ENCODE assay signal across 1 cellular context in the genomic region with DNA sequence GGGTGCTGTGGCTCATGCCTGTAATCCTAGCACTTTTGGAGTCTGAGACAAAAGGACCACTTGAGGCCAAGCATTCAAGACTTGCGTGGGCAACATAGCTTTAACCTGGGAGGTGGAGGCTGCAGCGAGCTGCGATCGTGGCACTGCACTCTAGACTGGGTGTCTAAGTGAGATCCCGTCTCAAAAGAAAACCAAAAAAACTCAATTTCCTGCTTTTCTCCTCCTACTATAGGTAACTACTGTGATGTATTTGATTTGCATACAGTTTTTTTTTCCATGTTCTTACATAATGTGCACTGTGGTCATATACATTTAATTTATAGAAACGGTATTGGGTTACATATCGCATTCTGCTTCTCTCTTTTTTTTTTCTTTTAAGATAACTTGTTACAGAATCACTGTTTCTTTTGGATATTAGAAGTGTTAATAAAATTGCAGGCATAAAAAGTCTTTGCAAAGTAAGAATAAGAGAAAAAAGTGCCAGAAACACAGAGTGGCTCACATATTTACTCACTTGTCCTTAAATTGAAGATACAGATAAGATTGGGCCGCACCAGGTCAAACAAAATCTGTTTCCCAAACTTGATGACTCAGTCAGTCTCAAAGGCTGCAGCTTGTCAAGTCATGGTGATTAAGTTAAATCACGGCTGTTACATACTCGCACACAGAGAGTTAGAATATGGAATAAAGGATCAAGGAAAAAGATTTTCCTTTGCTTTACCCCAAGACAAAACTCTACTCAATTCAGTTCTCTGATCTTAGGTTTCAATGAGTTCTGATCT.
TF ChIP-seq lines count a peak whose summit lies in the region.

No MANE protein-coding gene starts in this region.

TF ChIP-seq in K562, 482 proteins besides CTCF, POLR2A, EP300 and RAD21 (continued from another document and continues in another):
- TF ChIP-seq, protein P1, sequence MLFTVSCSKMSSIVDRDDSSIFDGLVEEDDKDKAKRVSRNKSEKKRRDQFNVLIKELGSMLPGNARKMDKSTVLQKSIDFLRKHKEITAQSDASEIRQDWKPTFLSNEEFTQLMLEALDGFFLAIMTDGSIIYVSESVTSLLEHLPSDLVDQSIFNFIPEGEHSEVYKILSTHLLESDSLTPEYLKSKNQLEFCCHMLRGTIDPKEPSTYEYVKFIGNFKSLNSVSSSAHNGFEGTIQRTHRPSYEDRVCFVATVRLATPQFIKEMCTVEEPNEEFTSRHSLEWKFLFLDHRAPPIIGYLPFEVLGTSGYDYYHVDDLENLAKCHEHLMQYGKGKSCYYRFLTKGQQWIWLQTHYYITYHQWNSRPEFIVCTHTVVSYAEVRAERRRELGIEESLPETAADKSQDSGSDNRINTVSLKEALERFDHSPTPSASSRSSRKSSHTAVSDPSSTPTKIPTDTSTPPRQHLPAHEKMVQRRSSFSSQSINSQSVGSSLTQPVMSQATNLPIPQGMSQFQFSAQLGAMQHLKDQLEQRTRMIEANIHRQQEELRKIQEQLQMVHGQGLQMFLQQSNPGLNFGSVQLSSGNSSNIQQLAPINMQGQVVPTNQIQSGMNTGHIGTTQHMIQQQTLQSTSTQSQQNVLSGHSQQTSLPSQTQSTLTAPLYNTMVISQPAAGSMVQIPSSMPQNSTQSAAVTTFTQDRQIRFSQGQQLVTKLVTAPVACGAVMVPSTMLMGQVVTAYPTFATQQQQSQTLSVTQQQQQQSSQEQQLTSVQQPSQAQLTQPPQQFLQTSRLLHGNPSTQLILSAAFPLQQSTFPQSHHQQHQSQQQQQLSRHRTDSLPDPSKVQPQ (CRISPR knock-in tag; IDR thresholded peaks at IDR 0.05; ENCODE audit: borderline replicate concordance) = no peak
- no peak for TF ChIP-seq ZFPM2 (CRISPR knock-in tag; IDR thresholded peaks at IDR 0.05)
- TF ChIP-seq, protein P2, sequence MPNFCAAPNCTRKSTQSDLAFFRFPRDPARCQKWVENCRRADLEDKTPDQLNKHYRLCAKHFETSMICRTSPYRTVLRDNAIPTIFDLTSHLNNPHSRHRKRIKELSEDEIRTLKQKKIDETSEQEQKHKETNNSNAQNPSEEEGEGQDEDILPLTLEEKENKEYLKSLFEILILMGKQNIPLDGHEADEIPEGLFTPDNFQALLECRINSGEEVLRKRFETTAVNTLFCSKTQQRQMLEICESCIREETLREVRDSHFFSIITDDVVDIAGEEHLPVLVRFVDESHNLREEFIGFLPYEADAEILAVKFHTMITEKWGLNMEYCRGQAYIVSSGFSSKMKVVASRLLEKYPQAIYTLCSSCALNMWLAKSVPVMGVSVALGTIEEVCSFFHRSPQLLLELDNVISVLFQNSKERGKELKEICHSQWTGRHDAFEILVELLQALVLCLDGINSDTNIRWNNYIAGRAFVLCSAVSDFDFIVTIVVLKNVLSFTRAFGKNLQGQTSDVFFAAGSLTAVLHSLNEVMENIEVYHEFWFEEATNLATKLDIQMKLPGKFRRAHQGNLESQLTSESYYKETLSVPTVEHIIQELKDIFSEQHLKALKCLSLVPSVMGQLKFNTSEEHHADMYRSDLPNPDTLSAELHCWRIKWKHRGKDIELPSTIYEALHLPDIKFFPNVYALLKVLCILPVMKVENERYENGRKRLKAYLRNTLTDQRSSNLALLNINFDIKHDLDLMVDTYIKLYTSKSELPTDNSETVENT (CRISPR knock-in tag; IDR thresholded peaks at IDR 0.05) = no peak
- TF ChIP-seq, protein P3, sequence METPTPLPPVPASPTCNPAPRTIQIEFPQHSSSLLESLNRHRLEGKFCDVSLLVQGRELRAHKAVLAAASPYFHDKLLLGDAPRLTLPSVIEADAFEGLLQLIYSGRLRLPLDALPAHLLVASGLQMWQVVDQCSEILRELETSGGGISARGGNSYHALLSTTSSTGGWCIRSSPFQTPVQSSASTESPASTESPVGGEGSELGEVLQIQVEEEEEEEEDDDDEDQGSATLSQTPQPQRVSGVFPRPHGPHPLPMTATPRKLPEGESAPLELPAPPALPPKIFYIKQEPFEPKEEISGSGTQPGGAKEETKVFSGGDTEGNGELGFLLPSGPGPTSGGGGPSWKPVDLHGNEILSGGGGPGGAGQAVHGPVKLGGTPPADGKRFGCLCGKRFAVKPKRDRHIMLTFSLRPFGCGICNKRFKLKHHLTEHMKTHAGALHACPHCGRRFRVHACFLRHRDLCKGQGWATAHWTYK (CRISPR knock-in tag; IDR thresholded peaks at IDR 0.05) = no peak
- no peak for TF ChIP-seq U2AF2 (optimal IDR thresholded peaks at IDR 0.05; ENCODE audit: low read depth, low read length)
- TF ChIP-seq STAT5B (CRISPR knock-in tag; IDR thresholded peaks at IDR 0.05) = no peak
- TF ChIP-seq ATF1 (CRISPR knock-in tag; IDR thresholded peaks at IDR 0.05) = no peak
- TF ChIP-seq ATF1 (tag; IDR thresholded peaks at IDR 0.05) = no peak
- no peak for TF ChIP-seq ELF4 (CRISPR knock-in tag; IDR thresholded peaks at IDR 0.05)
- TF ChIP-seq ZNF3 (CRISPR knock-in tag; IDR thresholded peaks at IDR 0.05) = no peak
- TF ChIP-seq MCM5 (IDR thresholded peaks at IDR 0.05; ENCODE audit: low read depth) = no peak
- TF ChIP-seq, protein P4, sequence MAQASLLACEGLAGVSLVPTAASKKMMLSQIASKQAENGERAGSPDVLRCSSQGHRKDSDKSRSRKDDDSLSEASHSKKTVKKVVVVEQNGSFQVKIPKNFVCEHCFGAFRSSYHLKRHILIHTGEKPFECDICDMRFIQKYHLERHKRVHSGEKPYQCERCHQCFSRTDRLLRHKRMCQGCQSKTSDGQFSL (CRISPR knock-in tag; IDR thresholded peaks at IDR 0.05) = no peak
- TF ChIP-seq, protein P4 (tag; IDR thresholded peaks at IDR 0.05) = no peak
- TF ChIP-seq ZNF76 (CRISPR knock-in tag; IDR thresholded peaks at IDR 0.05; ENCODE audit: borderline replicate concordance) = no peak
- no peak for TF ChIP-seq CCAR2 (IDR thresholded peaks at IDR 0.05; ENCODE audit: low read depth, low read length)
- TF ChIP-seq, protein P5, sequence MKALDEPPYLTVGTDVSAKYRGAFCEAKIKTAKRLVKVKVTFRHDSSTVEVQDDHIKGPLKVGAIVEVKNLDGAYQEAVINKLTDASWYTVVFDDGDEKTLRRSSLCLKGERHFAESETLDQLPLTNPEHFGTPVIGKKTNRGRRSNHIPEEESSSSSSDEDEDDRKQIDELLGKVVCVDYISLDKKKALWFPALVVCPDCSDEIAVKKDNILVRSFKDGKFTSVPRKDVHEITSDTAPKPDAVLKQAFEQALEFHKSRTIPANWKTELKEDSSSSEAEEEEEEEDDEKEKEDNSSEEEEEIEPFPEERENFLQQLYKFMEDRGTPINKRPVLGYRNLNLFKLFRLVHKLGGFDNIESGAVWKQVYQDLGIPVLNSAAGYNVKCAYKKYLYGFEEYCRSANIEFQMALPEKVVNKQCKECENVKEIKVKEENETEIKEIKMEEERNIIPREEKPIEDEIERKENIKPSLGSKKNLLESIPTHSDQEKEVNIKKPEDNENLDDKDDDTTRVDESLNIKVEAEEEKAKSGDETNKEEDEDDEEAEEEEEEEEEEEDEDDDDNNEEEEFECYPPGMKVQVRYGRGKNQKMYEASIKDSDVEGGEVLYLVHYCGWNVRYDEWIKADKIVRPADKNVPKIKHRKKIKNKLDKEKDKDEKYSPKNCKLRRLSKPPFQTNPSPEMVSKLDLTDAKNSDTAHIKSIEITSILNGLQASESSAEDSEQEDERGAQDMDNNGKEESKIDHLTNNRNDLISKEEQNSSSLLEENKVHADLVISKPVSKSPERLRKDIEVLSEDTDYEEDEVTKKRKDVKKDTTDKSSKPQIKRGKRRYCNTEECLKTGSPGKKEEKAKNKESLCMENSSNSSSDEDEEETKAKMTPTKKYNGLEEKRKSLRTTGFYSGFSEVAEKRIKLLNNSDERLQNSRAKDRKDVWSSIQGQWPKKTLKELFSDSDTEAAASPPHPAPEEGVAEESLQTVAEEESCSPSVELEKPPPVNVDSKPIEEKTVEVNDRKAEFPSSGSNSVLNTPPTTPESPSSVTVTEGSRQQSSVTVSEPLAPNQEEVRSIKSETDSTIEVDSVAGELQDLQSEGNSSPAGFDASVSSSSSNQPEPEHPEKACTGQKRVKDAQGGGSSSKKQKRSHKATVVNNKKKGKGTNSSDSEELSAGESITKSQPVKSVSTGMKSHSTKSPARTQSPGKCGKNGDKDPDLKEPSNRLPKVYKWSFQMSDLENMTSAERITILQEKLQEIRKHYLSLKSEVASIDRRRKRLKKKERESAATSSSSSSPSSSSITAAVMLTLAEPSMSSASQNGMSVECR (CRISPR knock-in tag; IDR thresholded peaks at IDR 0.05) = no peak
- TF ChIP-seq, protein P6, sequence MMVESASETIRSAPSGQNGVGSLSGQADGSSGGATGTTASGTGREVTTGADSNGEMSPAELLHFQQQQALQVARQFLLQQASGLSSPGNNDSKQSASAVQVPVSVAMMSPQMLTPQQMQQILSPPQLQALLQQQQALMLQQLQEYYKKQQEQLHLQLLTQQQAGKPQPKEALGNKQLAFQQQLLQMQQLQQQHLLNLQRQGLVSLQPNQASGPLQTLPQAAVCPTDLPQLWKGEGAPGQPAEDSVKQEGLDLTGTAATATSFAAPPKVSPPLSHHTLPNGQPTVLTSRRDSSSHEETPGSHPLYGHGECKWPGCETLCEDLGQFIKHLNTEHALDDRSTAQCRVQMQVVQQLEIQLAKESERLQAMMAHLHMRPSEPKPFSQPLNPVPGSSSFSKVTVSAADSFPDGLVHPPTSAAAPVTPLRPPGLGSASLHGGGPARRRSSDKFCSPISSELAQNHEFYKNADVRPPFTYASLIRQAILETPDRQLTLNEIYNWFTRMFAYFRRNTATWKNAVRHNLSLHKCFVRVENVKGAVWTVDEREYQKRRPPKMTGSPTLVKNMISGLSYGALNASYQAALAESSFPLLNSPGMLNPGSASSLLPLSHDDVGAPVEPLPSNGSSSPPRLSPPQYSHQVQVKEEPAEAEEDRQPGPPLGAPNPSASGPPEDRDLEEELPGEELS (CRISPR knock-in tag; IDR thresholded peaks at IDR 0.05; ENCODE audit: borderline replicate concordance) = no peak
- TF ChIP-seq, protein P7, sequence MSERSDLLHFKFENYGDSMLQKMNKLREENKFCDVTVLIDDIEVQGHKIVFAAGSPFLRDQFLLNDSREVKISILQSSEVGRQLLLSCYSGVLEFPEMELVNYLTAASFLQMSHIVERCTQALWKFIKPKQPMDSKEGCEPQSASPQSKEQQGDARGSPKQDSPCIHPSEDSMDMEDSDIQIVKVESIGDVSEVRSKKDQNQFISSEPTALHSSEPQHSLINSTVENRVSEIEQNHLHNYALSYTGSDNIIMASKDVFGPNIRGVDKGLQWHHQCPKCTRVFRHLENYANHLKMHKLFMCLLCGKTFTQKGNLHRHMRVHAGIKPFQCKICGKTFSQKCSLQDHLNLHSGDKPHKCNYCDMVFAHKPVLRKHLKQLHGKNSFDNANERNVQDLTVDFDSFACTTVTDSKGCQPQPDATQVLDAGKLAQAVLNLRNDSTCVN (CRISPR knock-in tag; IDR thresholded peaks at IDR 0.05) = no peak
- peak; percentile 62 for TF ChIP-seq CBFA2T3 (IDR thresholded peaks at IDR 0.05)
- no peak for TF ChIP-seq SMARCB1 (IDR thresholded peaks at IDR 0.05; ENCODE audit: insufficient read length, low read depth)
- TF ChIP-seq, protein P8, sequence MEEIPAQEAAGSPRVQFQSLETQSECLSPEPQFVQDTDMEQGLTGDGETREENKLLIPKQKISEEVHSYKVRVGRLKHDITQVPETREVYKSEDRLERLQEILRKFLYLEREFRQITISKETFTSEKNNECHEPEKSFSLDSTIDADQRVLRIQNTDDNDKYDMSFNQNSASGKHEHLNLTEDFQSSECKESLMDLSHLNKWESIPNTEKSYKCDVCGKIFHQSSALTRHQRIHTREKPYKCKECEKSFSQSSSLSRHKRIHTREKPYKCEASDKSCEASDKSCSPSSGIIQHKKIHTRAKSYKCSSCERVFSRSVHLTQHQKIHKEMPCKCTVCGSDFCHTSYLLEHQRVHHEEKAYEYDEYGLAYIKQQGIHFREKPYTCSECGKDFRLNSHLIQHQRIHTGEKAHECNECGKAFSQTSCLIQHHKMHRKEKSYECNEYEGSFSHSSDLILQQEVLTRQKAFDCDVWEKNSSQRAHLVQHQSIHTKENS (CRISPR knock-in tag; IDR thresholded peaks at IDR 0.05) = no peak
- peak; percentile 8 for TF ChIP-seq ZFP36 (IDR thresholded peaks at IDR 0.05; ENCODE audit: low read depth, low read length, partially characterized antibody)
- TF ChIP-seq, protein P9, sequence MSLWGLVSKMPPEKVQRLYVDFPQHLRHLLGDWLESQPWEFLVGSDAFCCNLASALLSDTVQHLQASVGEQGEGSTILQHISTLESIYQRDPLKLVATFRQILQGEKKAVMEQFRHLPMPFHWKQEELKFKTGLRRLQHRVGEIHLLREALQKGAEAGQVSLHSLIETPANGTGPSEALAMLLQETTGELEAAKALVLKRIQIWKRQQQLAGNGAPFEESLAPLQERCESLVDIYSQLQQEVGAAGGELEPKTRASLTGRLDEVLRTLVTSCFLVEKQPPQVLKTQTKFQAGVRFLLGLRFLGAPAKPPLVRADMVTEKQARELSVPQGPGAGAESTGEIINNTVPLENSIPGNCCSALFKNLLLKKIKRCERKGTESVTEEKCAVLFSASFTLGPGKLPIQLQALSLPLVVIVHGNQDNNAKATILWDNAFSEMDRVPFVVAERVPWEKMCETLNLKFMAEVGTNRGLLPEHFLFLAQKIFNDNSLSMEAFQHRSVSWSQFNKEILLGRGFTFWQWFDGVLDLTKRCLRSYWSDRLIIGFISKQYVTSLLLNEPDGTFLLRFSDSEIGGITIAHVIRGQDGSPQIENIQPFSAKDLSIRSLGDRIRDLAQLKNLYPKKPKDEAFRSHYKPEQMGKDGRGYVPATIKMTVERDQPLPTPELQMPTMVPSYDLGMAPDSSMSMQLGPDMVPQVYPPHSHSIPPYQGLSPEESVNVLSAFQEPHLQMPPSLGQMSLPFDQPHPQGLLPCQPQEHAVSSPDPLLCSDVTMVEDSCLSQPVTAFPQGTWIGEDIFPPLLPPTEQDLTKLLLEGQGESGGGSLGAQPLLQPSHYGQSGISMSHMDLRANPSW (CRISPR knock-in tag; IDR thresholded peaks at IDR 0.05) = no peak
- peak in 1 of 2 experiments; percentile 97; a peak in 2 of 4 replicates for TF ChIP-seq HDAC1 (IDR thresholded peaks at IDR 0.05)
- no peak for TF ChIP-seq MAZ (CRISPR knock-in tag; conservative IDR thresholded peaks at IDR 0.05 in 1 of 2, IDR thresholded peaks at IDR 0.05 in 1 of 2)
- TF ChIP-seq PHTF2 (CRISPR knock-in tag; IDR thresholded peaks at IDR 0.05) = no peak
- TF ChIP-seq ETS2 (tag; IDR thresholded peaks at IDR 0.05; ENCODE audit: borderline replicate concordance, poor library complexity, severe bottlenecking) = no peak
- no peak for TF ChIP-seq MTF1 (CRISPR knock-in tag; IDR thresholded peaks at IDR 0.05; ENCODE audit: borderline replicate concordance)
- TF ChIP-seq RNF2 (IDR thresholded peaks at IDR 0.05) = no peak
- no peak for TF ChIP-seq E2F3 (CRISPR knock-in tag; IDR thresholded peaks at IDR 0.05)
- TF ChIP-seq OTX1 (CRISPR knock-in tag; IDR thresholded peaks at IDR 0.05) = no peak
- no peak for TF ChIP-seq SNRNP70 (optimal IDR thresholded peaks at IDR 0.05; ENCODE audit: low read depth, low read length)
- TF ChIP-seq, protein P10, sequence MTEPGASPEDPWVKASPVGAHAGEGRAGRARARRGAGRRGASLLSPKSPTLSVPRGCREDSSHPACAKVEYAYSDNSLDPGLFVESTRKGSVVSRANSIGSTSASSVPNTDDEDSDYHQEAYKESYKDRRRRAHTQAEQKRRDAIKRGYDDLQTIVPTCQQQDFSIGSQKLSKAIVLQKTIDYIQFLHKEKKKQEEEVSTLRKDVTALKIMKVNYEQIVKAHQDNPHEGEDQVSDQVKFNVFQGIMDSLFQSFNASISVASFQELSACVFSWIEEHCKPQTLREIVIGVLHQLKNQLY (CRISPR knock-in tag; conservative IDR thresholded peaks at IDR 0.05) = no peak
- TF ChIP-seq FOXK2 (conservative IDR thresholded peaks at IDR 0.05 in 1 of 2, IDR thresholded peaks at IDR 0.05 in 1 of 2; ENCODE audit: low read depth in 2 of 2) = no peak
- no peak for TF ChIP-seq ZNF12 (CRISPR knock-in tag; IDR thresholded peaks at IDR 0.05)
- no peak for TF ChIP-seq ZNF174 (CRISPR knock-in tag; IDR thresholded peaks at IDR 0.05)
- no peak for TF ChIP-seq ADNP (tag; IDR thresholded peaks at IDR 0.05)
